26 cellular contexts compared by ENCODE assay signal in genomic region chr1:155117610-155118009, GRCh38. TPM values are rescaled to one million over a fixed set of nuclear protein-coding genes. Genes with fewer than 3 reads are reported as not detected.
DNase-seq lines count a peak whose midpoint lies in the region; ATAC-seq and TF ChIP-seq lines count a peak whose summit lies in the region.
"Had no signal": no experiment of that assay in that cellular context is flagged by ENCODE, and none has a peak within 500 bp of the region (broad histone marks: within the 10 kb centered on the region; RNA-seq: fewer than 3 reads in every experiment).

No MANE protein-coding gene starts in this region.

- H3K27me3 ChIP-seq in PC-9 (ENCODE audit: insufficient read depth, low read depth): no peaks in the 10 kb centered on the region
- H3K27me3 ChIP-seq: heart left ventricle had no signal

- no peaks in the 10 kb centered on the region for H3K36me3 Mint-ChIP-seq in naive thymus-derived CD8-positive, alpha-beta T cell
- H3K36me3 Mint-ChIP-seq: activated CD8-positive, alpha-beta memory T cell treated with anti-CD3 and anti-CD28 coated beads, Interleukin-2, amount 10 ng/mL, durations not matched to agents 7 days and 5 days; memory B cell; stimulated activated effector memory CD8-positive, alpha-beta T cell treated with anti-CD3 and anti-CD28 coated beads, Interleukin-12 subunit alpha, Interleukin-12 subunit beta, amount 100 ng/mL, for 72 hours had no signal

- peaks cover 0 to 2% (median 0%) of the 10 kb centered on the region in 4 donors for H3K4me1 Mint-ChIP-seq in naive thymus-derived CD8-positive, alpha-beta T cell
- H3K4me1 Mint-ChIP-seq: activated CD4-positive, alpha-beta T cell treated with anti-CD3 and anti-CD28 coated beads, Interleukin-2, amount 10 ng/mL, durations not matched to agents 7 days and 5 days; activated CD8-positive, alpha-beta memory T cell treated with anti-CD3 and anti-CD28 coated beads, Interleukin-2, amount 10 ng/mL, durations not matched to agents 7 days and 5 days; GM23338; memory B cell; stimulated activated effector memory CD8-positive, alpha-beta T cell treated with anti-CD3 and anti-CD28 coated beads, Interleukin-12 subunit alpha, Interleukin-12 subunit beta, amount 100 ng/mL, for 72 hours had no signal

- H3K36me3 ChIP-seq in PC-9 (ENCODE audit: low read depth): no peaks in the 10 kb centered on the region
- H3K36me3 ChIP-seq: heart left ventricle had no signal

- peaks cover 5% of the 10 kb centered on the region; the same call in 1 of the 2 replicates for H3F3A ChIP-seq in PC-9 (ENCODE audit: insufficient read depth, low read depth)

- no peaks in the 10 kb centered on the region for H3K9me3 Mint-ChIP-seq in naive thymus-derived CD8-positive, alpha-beta T cell
- H3K9me3 Mint-ChIP-seq: activated CD4-positive, alpha-beta T cell treated with anti-CD3 and anti-CD28 coated beads, Interleukin-2, amount 10 ng/mL, durations not matched to agents 7 days and 5 days; activated naive CD4-positive, alpha-beta T cell treated with anti-CD3 and anti-CD28 coated beads for 36 hours; GM23338; HFFc6; memory B cell; stimulated activated effector memory CD8-positive, alpha-beta T cell treated with anti-CD3 and anti-CD28 coated beads, Interleukin-12 subunit alpha, Interleukin-12 subunit beta, amount 100 ng/mL, for 72 hours had no signal

- H3K4me3 Mint-ChIP-seq in naive thymus-derived CD8-positive, alpha-beta T cell: no peak overlapping the region
- H3K4me3 Mint-ChIP-seq: activated CD4-positive, alpha-beta T cell treated with anti-CD3 and anti-CD28 coated beads, Interleukin-2, amount 10 ng/mL, durations not matched to agents 7 days and 5 days; activated CD8-positive, alpha-beta memory T cell treated with anti-CD3 and anti-CD28 coated beads, Interleukin-2, amount 10 ng/mL, durations not matched to agents 7 days and 5 days; activated naive CD4-positive, alpha-beta T cell treated with anti-CD3 and anti-CD28 coated beads for 36 hours; GM23338; HFFc6; memory B cell; stimulated activated effector memory CD8-positive, alpha-beta T cell treated with anti-CD3 and anti-CD28 coated beads, Interleukin-12 subunit alpha, Interleukin-12 subunit beta, amount 100 ng/mL, for 72 hours had no signal

- POLR2A ChIA-PET in PC-9 (lab: Charles Lee; ENCODE audit: unreplicated experiment): interaction anchor here (0.5 to 0.6 kb wide), 2 partner anchors 77 to 187 kb away, joined by 3 to 4 read pairs; no protein-coding TSS in a partner anchor
- POLR2A ChIA-PET in naive thymus-derived CD8-positive, alpha-beta T cell (lab: Charles Lee): interaction anchor here (0.6 to 0.7 kb wide), 2 partner anchors 56 to 672 kb away, joined by 3 to 4 read pairs; no protein-coding TSS in a partner anchor

- H3K79me2 ChIP-seq in PC-9 (ENCODE audit: low read depth): no peaks in the 10 kb centered on the region

- peaks cover 0 to 3% (median 0%) of the 10 kb centered on the region in 5 donors for H3K27me3 Mint-ChIP-seq in naive thymus-derived CD8-positive, alpha-beta T cell

- H3K9me3 ChIP-seq in PC-9 (ENCODE audit: insufficient read depth, low read depth): no peaks in the 10 kb centered on the region
- H3K9me3 ChIP-seq: heart left ventricle, SK-N-SH had no signal

- peak overlapping the region; percentile 19; the same call in 1 of the 2 replicates for H3K4me2 ChIP-seq in PC-9
- H3K4me2 ChIP-seq: GM23338, SK-N-SH, smooth muscle cell had no signal

- ATAC-seq in naive thymus-derived CD8-positive, alpha-beta T cell: no peak
- ATAC-seq: activated CD8-positive, alpha-beta memory T cell treated with anti-CD3 and anti-CD28 coated beads, Interleukin-2, amount 10 ng/mL, durations not matched to agents 7 days and 5 days; GM23338; heart left ventricle; left cardiac atrium; stimulated activated effector memory CD8-positive, alpha-beta T cell treated with anti-CD3 and anti-CD28 coated beads, Interleukin-12 subunit alpha, Interleukin-12 subunit beta, amount 100 ng/mL, for 72 hours had no signal

- CTCF ChIA-PET in PC-9 (lab: Charles Lee): no interaction called here

- no peaks in the 10 kb centered on the region for H3K9me2 ChIP-seq in PC-9 (ENCODE audit: insufficient read depth)
- H3K9me2 ChIP-seq: SK-N-SH had no signal

- H3K27ac ChIP-seq in PC-9: no peak overlapping the region
- H3K27ac ChIP-seq: heart left ventricle had no signal

- no peak overlapping the region for H2AFZ ChIP-seq in PC-9
- H2AFZ ChIP-seq: GM23338 had no signal

- no TSS peak for BruUV-seq in PC-9 (replicated peaks; lab: Mats Ljungman, UMichigan)

- H3K27ac Mint-ChIP-seq in naive thymus-derived CD8-positive, alpha-beta T cell: no peak overlapping the region
- H3K27ac Mint-ChIP-seq: activated CD4-positive, alpha-beta T cell treated with anti-CD3 and anti-CD28 coated beads, Interleukin-2, amount 10 ng/mL, durations not matched to agents 7 days and 5 days; activated CD8-positive, alpha-beta memory T cell treated with anti-CD3 and anti-CD28 coated beads, Interleukin-2, amount 10 ng/mL, durations not matched to agents 7 days and 5 days; activated naive CD4-positive, alpha-beta T cell treated with anti-CD3 and anti-CD28 coated beads for 36 hours; GM23338; HFFc6; memory B cell; stimulated activated effector memory CD8-positive, alpha-beta T cell treated with anti-CD3 and anti-CD28 coated beads, Interleukin-12 subunit alpha, Interleukin-12 subunit beta, amount 100 ng/mL, for 72 hours had no signal

- H4K20me1 ChIP-seq in PC-9 (ENCODE audit: insufficient read depth): no peaks in the 10 kb centered on the region

- H3K4me1 ChIP-seq in PC-9 (replicated peaks; ENCODE audit: insufficient read depth): no peaks in the 10 kb centered on the region
- H3K4me1 ChIP-seq: heart left ventricle had no signal

- DNase-seq in NCI-H748 (lab: John Stamatoyannopoulos, UW; ENCODE audit: unreplicated experiment): peak; percentile 76
- no peak for DNase-seq in NCI-H748 treated with DMSO at 0.1 percent for 48 hours (lab: John Stamatoyannopoulos, UW)
- DNase-seq in NCI-H2029 (lab: John Stamatoyannopoulos, UW): peak; percentile 50
- peak in 1 of 2 experiments; percentile 51 for DNase-seq in PC-9
- no peak for DNase-seq in anterior cingulate cortex (lab: John Stamatoyannopoulos, UW)
- no peak for DNase-seq in naive thymus-derived CD8-positive, alpha-beta T cell
- no peak for DNase-seq in activated CD4-positive, CD25-positive, alpha-beta regulatory T cell treated with anti-CD3 and anti-CD28 coated beads, Interleukin-2, amount 50 U/mL, for 72 hours
- DNase-seq: activated CD4-positive, alpha-beta T cell treated with anti-CD3 and anti-CD28 coated beads, Interleukin-2, amount 10 ng/mL, durations not matched to agents 7 days and 5 days; activated CD8-positive, alpha-beta memory T cell treated with anti-CD3 and anti-CD28 coated beads, Interleukin-2, amount 10 ng/mL, durations not matched to agents 7 days and 5 days; activated naive CD4-positive, alpha-beta T cell treated with anti-CD3 and anti-CD28 coated beads for 36 hours; DMS79; effector CD4-positive, alpha-beta T cell; erythroblast; foreskin fibroblast; heart left ventricle; HFFc6; left cardiac atrium; NCI-H1105 treated with DMSO at 0.1 percent for 48 hours; NCI-H446 treated with DMSO at 0.1 percent for 48 hours; SK-N-SH; substantia nigra; T-helper 2 cell had no signal

- no peak overlapping the region for H3K4me3 ChIP-seq in PC-9
- H3K4me3 ChIP-seq: GM23338, heart left ventricle, smooth muscle cell had no signal

- no peak for TF ChIP-seq CTCF in PC-9 (conservative IDR thresholded peaks at IDR 0.05)

- intact Hi-C loops in PC-9 (cut with micrococcal nuclease; ENCODE audit: unreplicated experiment): no loop called here

RNA-seq across cellular contexts. Expression of gene EFNA1, which starts 10.1 kb away (rescaled TPM):
- 30.6 and 35.7 TPM in 2 replicates for total RNA-seq in PC-9 (2021)
- total RNA-seq in naive thymus-derived CD8-positive, alpha-beta T cell: 1 to 10 TPM; 8.5 to 8.6 TPM
- polyA plus RNA-seq in naive thymus-derived CD8-positive, alpha-beta T cell: 10 to 100 TPM in 1 of 3 donors, 1 to 10 TPM in 2; 2.9 to 12.0 (median 7.7) TPM
- total RNA-seq: activated CD8-positive, alpha-beta memory T cell treated with anti-CD3 and anti-CD28 coated beads, Interleukin-2, amount 10 ng/mL, durations not matched to agents 7 days and 5 days had no signal

RNA-seq across cellular contexts. Expression of gene SLC50A1, which starts 18.0 kb away (rescaled TPM):
- total RNA-seq in PC-9 (2021): 54.9 and 67.6 TPM in 2 replicates
- 10 to 100 TPM; 26.7 to 26.9 TPM for total RNA-seq in naive thymus-derived CD8-positive, alpha-beta T cell
- 10 to 100 TPM; 50.3 to 72.7 (median 62.3) TPM for polyA plus RNA-seq in naive thymus-derived CD8-positive, alpha-beta T cell

RNA-seq across cellular contexts. Expression of gene DPM3, which starts 22.7 kb away (rescaled TPM):
- 83.7 and 127 TPM in 2 replicates for total RNA-seq in PC-9 (2021)
- total RNA-seq in naive thymus-derived CD8-positive, alpha-beta T cell: 10 to 100 TPM; 45.2 to 59.8 TPM
- 100 to 1,000 TPM; 103 to 159 (median 159) TPM for polyA plus RNA-seq in naive thymus-derived CD8-positive, alpha-beta T cell

RNA-seq across cellular contexts. Expression of gene EFNA3, which starts 39.0 kb away (rescaled TPM):
- 6.7 and 8.8 TPM in 2 replicates for total RNA-seq in PC-9 (2021)
- total RNA-seq in naive thymus-derived CD8-positive, alpha-beta T cell: 1 to 10 TPM in 1 of 2 experiments, under 1 TPM in 1; 0.88 to 1.2 TPM
- 1 to 10 TPM in 1 of 3 donors, under 1 TPM in 2; 0.53 to 1.3 (median 0.56) TPM for polyA plus RNA-seq in naive thymus-derived CD8-positive, alpha-beta T cell

RNA-seq across cellular contexts. Expression of gene EFNA4, which starts 54.1 kb away (rescaled TPM):
- total RNA-seq in PC-9 (2021): 14.0 and 17.3 TPM in 2 replicates
- total RNA-seq in naive thymus-derived CD8-positive, alpha-beta T cell: 1 to 10 TPM; 4.6 to 5.3 TPM
- polyA plus RNA-seq in naive thymus-derived CD8-positive, alpha-beta T cell: 1 to 10 TPM; 1.0 to 2.6 (median 1.1) TPM

Comparison
In these comparisons a context has a peak if more than half of its experiments do, and no peak if none do; other contexts are left out.
1. DNase-seq: peak in NCI-H748 (single experiment) and NCI-H2029 (single experiment); none in NCI-H748 treated with DMSO at 0.1 percent for 48 hours (single experiment), anterior cingulate cortex (0 of 58), naive thymus-derived CD8-positive, alpha-beta T cell (0 of 10) and activated CD4-positive, CD25-positive, alpha-beta regulatory T cell treated with anti-CD3 and anti-CD28 coated beads, Interleukin-2, amount 50 U/mL, for 72 hours (single experiment).